11 cellular contexts compared by ENCODE assay signal in the genomic region with DNA sequence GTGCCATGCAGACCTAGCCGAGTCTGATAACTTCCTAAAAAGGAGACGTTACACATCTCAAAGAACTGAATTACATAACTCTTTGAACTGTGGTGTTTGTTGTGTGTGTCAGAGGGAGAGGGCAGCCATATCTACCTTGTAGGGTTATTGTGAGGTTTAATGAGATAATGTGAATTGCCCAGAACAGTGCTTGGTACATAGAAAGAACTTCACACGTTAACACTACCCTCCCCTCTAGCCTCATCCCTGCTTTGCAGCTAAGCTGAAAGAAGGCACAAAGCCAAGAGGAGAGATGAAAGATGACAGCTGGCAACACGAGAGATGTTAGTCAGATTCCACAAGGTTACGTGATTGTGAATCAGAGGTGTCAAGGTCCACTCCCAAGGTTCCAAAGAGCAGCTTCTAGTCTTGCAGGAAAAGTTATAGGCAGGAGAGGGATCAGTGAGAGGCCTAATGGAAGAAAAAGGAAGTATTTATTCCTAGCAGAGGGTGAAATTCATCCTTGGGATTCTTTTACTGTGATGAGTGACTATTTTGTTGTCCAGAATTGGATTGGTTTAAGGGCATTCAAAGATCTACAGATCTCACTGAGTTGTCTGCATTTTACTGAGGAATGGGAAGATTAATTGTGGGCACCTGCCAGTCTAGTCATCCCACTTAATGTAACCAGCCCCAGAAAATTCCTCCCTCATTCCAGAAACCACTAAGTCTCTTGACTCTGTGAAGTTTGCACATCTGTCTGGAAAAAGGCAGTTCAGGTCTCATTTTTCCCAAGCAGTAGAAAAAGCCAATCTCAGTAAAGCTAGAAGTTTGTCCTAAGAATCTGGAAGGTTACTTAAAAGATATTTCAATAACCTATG. TPM values are rescaled to one million over a fixed set of nuclear protein-coding genes. Genes with fewer than 3 reads are reported as not detected.
DNase-seq lines count a peak whose midpoint lies in the region; ATAC-seq, FAIRE-seq and TF ChIP-seq lines count a peak whose summit lies in the region.
"Had no signal": no experiment of that assay in that cellular context is flagged by ENCODE, and none has a peak within 500 bp of the region (broad histone marks: within the 10 kb centered on the region; RNA-seq: fewer than 3 reads in every experiment).

No MANE protein-coding gene starts in this region.

- no peaks in the 10 kb centered on the region for H3K9me2 ChIP-seq in GM23248 (ENCODE audit: insufficient read depth)

- H3K27ac Mint-ChIP-seq in naive thymus-derived CD8-positive, alpha-beta T cell, result peak overlapping the region; percentile 78 to 92 (median 90)
- H3K27ac Mint-ChIP-seq: activated CD4-positive, alpha-beta memory T cell treated with anti-CD3 and anti-CD28 coated beads, Interleukin-2, amount 10 ng/mL, durations not matched to agents 7 days and 5 days had no signal

- peaks cover 38 to 82% (median 78%) of the 10 kb centered on the region in 4 donors for H3K4me1 Mint-ChIP-seq in naive thymus-derived CD8-positive, alpha-beta T cell

- H3K4me3 ChIP-seq in GM23248 (no peak overlapping the region), bronchial epithelial cell (ENCODE audit: low read depth, low read length) (no peak overlapping the region), spleen (no peak overlapping the region)
- H3K4me3 ChIP-seq: vagina had no signal

- peak; percentile 60 for DNase-seq in GM23248
- DNase-seq in NCI-H2171 treated with DMSO at 0.1 percent for 48 hours (lab: John Stamatoyannopoulos, UW), result peak; percentile 71
- DNase-seq in bronchial epithelial cell (ENCODE audit: low read depth), result peak; percentile 89
- DNase-seq in naive thymus-derived CD8-positive, alpha-beta T cell, result peak in 2 of 10 donors; percentile 43 to 44
- no peak for DNase-seq in spleen
- DNase-seq in NCI-H2107 treated with DMSO at 0.1 percent for 48 hours (lab: John Stamatoyannopoulos, UW; ENCODE audit: unreplicated experiment), result no peak
- no peak for DNase-seq in GM20000 (ENCODE audit: low spot score)
- DNase-seq in erythroblast (lab: John Stamatoyannopoulos, UW), result no peak
- DNase-seq: activated CD4-positive, alpha-beta memory T cell treated with anti-CD3 and anti-CD28 coated beads, Interleukin-2, amount 10 ng/mL, durations not matched to agents 7 days and 5 days; stimulated activated CD4-positive, alpha-beta T cell treated with anti-CD3 and anti-CD28 coated beads, Interleukin-1b, Interleukin-23, amount 100 ng/mL, for 48 hours had no signal

- no peaks in the 10 kb centered on the region for H3K27me3 Mint-ChIP-seq in naive thymus-derived CD8-positive, alpha-beta T cell
- H3K27me3 Mint-ChIP-seq: activated CD4-positive, alpha-beta memory T cell treated with anti-CD3 and anti-CD28 coated beads, Interleukin-2, amount 10 ng/mL, durations not matched to agents 7 days and 5 days had no signal

- no peaks in the 10 kb centered on the region for H4K20me1 ChIP-seq in GM23248 (ENCODE audit: insufficient read depth)

- FAIRE-seq in bronchial epithelial cell (lab: Jason Lieb, UNC), result peak; percentile 88

- 43 to 50% methylated on average over 5 of the region's 5 CpGs for WGBS in GM23248 (ENCODE audit: low coverage in 1 of 2, low lambda C conversion rate in 2 of 2, missing lambda C conversion rate in 2 of 2), 2 experiments
- 39 to 56% (median 47%) methylated on average over 5 of the region's 5 CpGs for WGBS in spleen, 5 donors

- H3F3A ChIP-seq in GM23248 (ENCODE audit: insufficient read depth), result peaks cover 13% of the 10 kb centered on the region; the same call in 1 of the 2 replicates

- H3K9me3 Mint-ChIP-seq in naive thymus-derived CD8-positive, alpha-beta T cell, result peaks cover 0 to 13% (median 0%) of the 10 kb centered on the region in 9 donors

- no peaks in the 10 kb centered on the region for H3K36me3 Mint-ChIP-seq in naive thymus-derived CD8-positive, alpha-beta T cell

- no peak for TF ChIP-seq POLR2A in spleen (IDR thresholded peaks at IDR 0.05)
- no peak for TF ChIP-seq POLR2A in erythroblast (IDR thresholded peaks at IDR 0.05; ENCODE audit: low read length)

- peaks cover 17% of the 10 kb centered on the region for H3K4me1 ChIP-seq in GM23248 (ENCODE audit: insufficient read depth)
- H3K4me1 ChIP-seq in spleen, result peaks cover 0 to 43% (median 20%) of the 10 kb centered on the region in 6 donors

- TF ChIP-seq CTCF in bronchial epithelial cell (IDR thresholded peaks at IDR 0.05; ENCODE audit: insufficient read depth, low read length, severe bottlenecking), result no peak
- TF ChIP-seq CTCF in spleen (IDR thresholded peaks at IDR 0.05 in 8 of 11, conservative IDR thresholded peaks at IDR 0.05 in 3 of 11), result no peak
- TF ChIP-seq CTCF in GM20000 (IDR thresholded peaks at IDR 0.05; ENCODE audit: extremely low read depth, missing control alignments), result no peak

- H3K4me3 Mint-ChIP-seq in naive thymus-derived CD8-positive, alpha-beta T cell, result peak overlapping the region in 6 of 10 donors; percentile 0 to 71 (median 53)
- H3K4me3 Mint-ChIP-seq: activated CD4-positive, alpha-beta memory T cell treated with anti-CD3 and anti-CD28 coated beads, Interleukin-2, amount 10 ng/mL, durations not matched to agents 7 days and 5 days had no signal

- H3K9ac ChIP-seq in GM23248, result no peak overlapping the region

- no peaks in the 10 kb centered on the region for H3K36me3 ChIP-seq in GM23248 (ENCODE audit: low read depth)
- H3K36me3 ChIP-seq in bronchial epithelial cell (ENCODE audit: control insufficient read depth, insufficient read depth, low read length), result no peaks in the 10 kb centered on the region
- H3K36me3 ChIP-seq in spleen, result no peaks in the 10 kb centered on the region
- H3K36me3 ChIP-seq: vagina had no signal

- POLR2A ChIA-PET in naive thymus-derived CD8-positive, alpha-beta T cell (lab: Charles Lee), result interaction anchor here (0.6 to 5.2 kb wide), 7 partner anchors 15 to 37 kb away, joined by 3 to 85 read pairs (median 4); partner anchors contain the start of gene WNK1

- intact Hi-C loops in spleen (cut with DNase I; ENCODE audit: low total_unique reads), result no loop called here

- in situ Hi-C loops in GM23248 (cut with MboI), result no loop called here

- H3K79me2 ChIP-seq in GM23248 (ENCODE audit: insufficient read depth), result no peaks in the 10 kb centered on the region

- H3K27ac ChIP-seq in GM23248, result peak overlapping the region; percentile 57
- H3K27ac ChIP-seq in spleen, result peak overlapping the region in 3 of 8 donors; percentile 37 to 47 (median 42)
- H3K27ac ChIP-seq: vagina had no signal

- H3K27me3 ChIP-seq in GM23248 (replicated peaks; ENCODE audit: insufficient read depth) (no peaks in the 10 kb centered on the region), bronchial epithelial cell (ENCODE audit: control insufficient read depth, insufficient read depth, low read length) (no peaks in the 10 kb centered on the region), spleen (replicated peaks in 1 of 7) (no peaks in the 10 kb centered on the region)
- H3K27me3 ChIP-seq: vagina had no signal

- H3K9me3 ChIP-seq in GM23248 (ENCODE audit: low read depth), result no peaks in the 10 kb centered on the region
- H3K9me3 ChIP-seq in spleen, result no peaks in the 10 kb centered on the region
- H3K9me3 ChIP-seq: vagina had no signal

- no peak overlapping the region for H2AFZ ChIP-seq in GM23248

- peak; percentile 43 to 71 for ATAC-seq in naive thymus-derived CD8-positive, alpha-beta T cell

- H3K4me2 ChIP-seq in GM23248 (ENCODE audit: unreplicated experiment), result no peak overlapping the region

RNA-seq across cellular contexts. Expression of gene WNK1, which starts 25.9 kb away (rescaled TPM):
- total RNA-seq in GM23248 (2014; rRNA removed; shearing (Covaris generic)), result 41.5 and 55.6 TPM in 2 replicates
- polyA plus RNA-seq in GM23248 (2016; fragmentation: Nextera tagmentation; extraction: Ambion mirVana) (47.2 and 51.6 TPM in 2 replicates), spleen (10 to 100 TPM in 2 of 3 donors, 1 to 10 TPM in 1; 8.8 to 18.9 (median 10.6) TPM)
- total RNA-seq in bronchial epithelial cell (57.7 and 101 TPM in 2 replicates), spleen (100 to 1,000 TPM; 188 to 261 (median 219) TPM)
- 100 to 1,000 TPM; 142 to 158 TPM for total RNA-seq in naive thymus-derived CD8-positive, alpha-beta T cell
- 10 to 100 TPM; 19.5 to 31.0 (median 26.7) TPM for polyA plus RNA-seq in naive thymus-derived CD8-positive, alpha-beta T cell

Comparison
In these comparisons a context has a peak if more than half of its experiments do, and no peak if none do; other contexts are left out.
1. DNase-seq: peak in GM23248 (single experiment), NCI-H2171 treated with DMSO at 0.1 percent for 48 hours (single experiment) and bronchial epithelial cell (single experiment); none in spleen (single experiment), NCI-H2107 treated with DMSO at 0.1 percent for 48 hours (single experiment), GM20000 (single experiment) and erythroblast (0 of 2).